In genomic region chr5:147661576-147661975, GRCh38 we compare ENCODE assay signal across 30 cellular contexts.
DNase-seq lines count a peak whose midpoint lies in the region; ATAC-seq and TF ChIP-seq lines count a peak whose summit lies in the region.
"Had no signal": no experiment of that assay in that cellular context is flagged by ENCODE, and none has a peak within 500 bp of the region (broad histone marks: within the 10 kb centered on the region; RNA-seq: fewer than 3 reads in every experiment).

No MANE protein-coding gene starts in this region.

- H2AFZ ChIP-seq in MM.1S (ENCODE audit: low read length), result no peak overlapping the region
- H2AFZ ChIP-seq: hepatocyte, PC-9 had no signal

- no peaks in the 10 kb centered on the region for H3K79me2 ChIP-seq in MM.1S (ENCODE audit: low read length)
- H3K79me2 ChIP-seq: hepatocyte had no signal

- no peak overlapping the region for H3K4me2 ChIP-seq in MM.1S (ENCODE audit: low read depth, low read length)
- H3K4me2 ChIP-seq: hepatocyte, PC-9 had no signal

- no peak overlapping the region for H3K9ac ChIP-seq in MM.1S (ENCODE audit: low read length)

- intact Hi-C loops in activated naive CD4-positive, alpha-beta T cell treated with anti-CD3 and anti-CD28 coated beads for 36 hours (cut with micrococcal nuclease), result no loop called here

- no peaks in the 10 kb centered on the region for H3K27me3 ChIP-seq in MM.1S (replicated peaks; ENCODE audit: insufficient read depth, low read length)
- H3K27me3 ChIP-seq: body of pancreas, gastrocnemius medialis, hepatocyte had no signal

- no peaks in the 10 kb centered on the region for H3K36me3 Mint-ChIP-seq in activated naive CD4-positive, alpha-beta T cell treated with anti-CD3 and anti-CD28 coated beads for 36 hours (ENCODE audit: low read depth)
- H3K36me3 Mint-ChIP-seq: activated naive CD8-positive, alpha-beta T cell treated with anti-CD3 and anti-CD28 coated beads, Interleukin-2, amount 10 ng/mL, durations not matched to agents 7 days and 5 days had no signal

- H3K4me3 ChIP-seq in MM.1S (ENCODE audit: low read length), result no peak overlapping the region
- H3K4me3 ChIP-seq: body of pancreas, gastrocnemius medialis, hepatocyte, PC-9 had no signal

- DNase-seq in A172 (ENCODE audit: low spot score) (peak; percentile 17), amniotic epithelial cell (ENCODE audit: low read depth) (peak; percentile 77), erythroblast (lab: John Stamatoyannopoulos, UW) (peak; percentile 6 to 9), occipital lobe (lab: John Stamatoyannopoulos, UW) (peak; percentile 39), omental fat pad (ENCODE audit: low spot score) (no peak), MM.1S (no peak)
- no peak for DNase-seq in activated naive CD4-positive, alpha-beta T cell treated with anti-CD3 and anti-CD28 coated beads for 36 hours
- DNase-seq: 8988T; activated effector memory CD4-positive, alpha-beta T cell treated with Interleukin-2 at 50 U/mL for 16 hours; activated naive CD8-positive, alpha-beta T cell treated with anti-CD3 and anti-CD28 coated beads, Interleukin-2, amount 10 ng/mL, durations not matched to agents 7 days and 5 days; activated T-cell treated with anti-CD3 and anti-CD28 coated beads for 4 hours; body of pancreas; CD4-positive, alpha-beta T cell; effector CD4-positive, alpha-beta T cell; EL; gastrocnemius medialis; mesenchymal stem cell; NCI-H1105; NCI-H1930; NCI-H526; NK-92 treated with Interleukin-12 subunit alpha and Interleukin-12 subunit beta, amount 100 ng/mL, for 24 hours; PC-9; SHP77; stimulated activated CD4-positive, alpha-beta T cell treated with anti-CD3 and anti-CD28 coated beads, Interleukin-2, amount 100 ng/mL, for 48 hours had no signal

- CTCF ChIA-PET in activated naive CD4-positive, alpha-beta T cell treated with anti-CD3 and anti-CD28 coated beads for 36 hours (lab: Charles Lee), result no interaction called here

- H3F3A ChIP-seq in MM.1S (ENCODE audit: insufficient read depth, low read length), result no peaks in the 10 kb centered on the region

- TF ChIP-seq POLR2A in erythroblast (IDR thresholded peaks at IDR 0.05; ENCODE audit: low read length), result no peak

- H4K20me1 ChIP-seq in MM.1S (ENCODE audit: insufficient read depth, low read length), result no peaks in the 10 kb centered on the region

- no peaks in the 10 kb centered on the region for H3K4me1 Mint-ChIP-seq in activated naive CD4-positive, alpha-beta T cell treated with anti-CD3 and anti-CD28 coated beads for 36 hours (ENCODE audit: low read depth)
- H3K4me1 Mint-ChIP-seq: activated naive CD8-positive, alpha-beta T cell treated with anti-CD3 and anti-CD28 coated beads, Interleukin-2, amount 10 ng/mL, durations not matched to agents 7 days and 5 days; stimulated activated effector memory CD8-positive, alpha-beta T cell treated with anti-CD3 and anti-CD28 coated beads, Interleukin-12 subunit alpha, Interleukin-12 subunit beta, amount 100 ng/mL, for 72 hours had no signal

- no peak overlapping the region for H3K27ac ChIP-seq in MM.1S (ENCODE audit: low read length)
- H3K27ac ChIP-seq: body of pancreas, epithelial cell of prostate, gastrocnemius medialis, hepatocyte, PC-9 had no signal

- no peak overlapping the region for H3K4me3 Mint-ChIP-seq in activated naive CD4-positive, alpha-beta T cell treated with anti-CD3 and anti-CD28 coated beads for 36 hours
- H3K4me3 Mint-ChIP-seq: activated naive CD8-positive, alpha-beta T cell treated with anti-CD3 and anti-CD28 coated beads, Interleukin-2, amount 10 ng/mL, durations not matched to agents 7 days and 5 days; CD4-positive, alpha-beta T cell; stimulated activated effector memory CD8-positive, alpha-beta T cell treated with anti-CD3 and anti-CD28 coated beads, Interleukin-12 subunit alpha, Interleukin-12 subunit beta, amount 100 ng/mL, for 72 hours; T-helper 2 cell treated with Interferon-gamma antibody and Interleukin-4, amounts not matched to agents 5 μg/mL and 100 μg/mL, for 36 hours had no signal

- no peak for ATAC-seq in GM21723 (IDR thresholded peaks at IDR 0.05; ENCODE audit: unreplicated experiment)
- ATAC-seq in omental fat pad (ENCODE audit: low FRiP score), result no peak
- ATAC-seq: body of pancreas; gastrocnemius medialis; left lobe of liver; stimulated activated effector memory CD8-positive, alpha-beta T cell treated with anti-CD3 and anti-CD28 coated beads, Interleukin-12 subunit alpha, Interleukin-12 subunit beta, amount 100 ng/mL, for 72 hours had no signal

- peaks cover 2% of the 10 kb centered on the region for H3K27me3 Mint-ChIP-seq in activated naive CD4-positive, alpha-beta T cell treated with anti-CD3 and anti-CD28 coated beads for 36 hours (ENCODE audit: low read depth)
- H3K27me3 Mint-ChIP-seq: CD4-positive, alpha-beta T cell had no signal

- peaks cover under 1% of the 10 kb centered on the region for H3K9me3 Mint-ChIP-seq in activated naive CD4-positive, alpha-beta T cell treated with anti-CD3 and anti-CD28 coated beads for 36 hours
- H3K9me3 Mint-ChIP-seq: activated naive CD8-positive, alpha-beta T cell treated with anti-CD3 and anti-CD28 coated beads, Interleukin-2, amount 10 ng/mL, durations not matched to agents 7 days and 5 days; stimulated activated effector memory CD8-positive, alpha-beta T cell treated with anti-CD3 and anti-CD28 coated beads, Interleukin-12 subunit alpha, Interleukin-12 subunit beta, amount 100 ng/mL, for 72 hours had no signal

- H3K9me3 ChIP-seq in MM.1S (replicated peaks; ENCODE audit: insufficient read depth, low read length), result no peaks in the 10 kb centered on the region
- H3K9me3 ChIP-seq: body of pancreas, gastrocnemius medialis had no signal

- no peaks in the 10 kb centered on the region; the same call in 1 of the 2 replicates for H3K36me3 ChIP-seq in MM.1S (replicated peaks; ENCODE audit: insufficient read depth, low read length)
- H3K36me3 ChIP-seq: gastrocnemius medialis had no signal

- no peaks in the 10 kb centered on the region for H3K4me1 ChIP-seq in MM.1S (ENCODE audit: low read length)
- H3K4me1 ChIP-seq: body of pancreas, gastrocnemius medialis had no signal

- no peak overlapping the region for H3K27ac Mint-ChIP-seq in activated naive CD4-positive, alpha-beta T cell treated with anti-CD3 and anti-CD28 coated beads for 36 hours
- H3K27ac Mint-ChIP-seq: activated naive CD8-positive, alpha-beta T cell treated with anti-CD3 and anti-CD28 coated beads, Interleukin-2, amount 10 ng/mL, durations not matched to agents 7 days and 5 days; CD4-positive, alpha-beta T cell; stimulated activated effector memory CD8-positive, alpha-beta T cell treated with anti-CD3 and anti-CD28 coated beads, Interleukin-12 subunit alpha, Interleukin-12 subunit beta, amount 100 ng/mL, for 72 hours; T-helper 2 cell treated with Interferon-gamma antibody and Interleukin-4, amounts not matched to agents 5 μg/mL and 100 μg/mL, for 36 hours had no signal

- H3K9me2 ChIP-seq in MM.1S (replicated peaks; ENCODE audit: insufficient read depth, low read length), result no peaks in the 10 kb centered on the region

- TF ChIP-seq CTCF in omental fat pad (IDR thresholded peaks at IDR 0.05), result no peak
- TF ChIP-seq CTCF in MM.1S (IDR thresholded peaks at IDR 0.05; ENCODE audit: low read length), result no peak

Comparison
In these comparisons a context has a peak if more than half of its experiments do, and no peak if none do; other contexts are left out.
1. DNase-seq: peak in A172 (single experiment), amniotic epithelial cell (single experiment), erythroblast (2 of 2) and occipital lobe (single experiment); none in omental fat pad (single experiment), activated naive CD4-positive, alpha-beta T cell treated with anti-CD3 and anti-CD28 coated beads for 36 hours (single experiment) and MM.1S (single experiment).